28 cellular contexts compared by ENCODE assay signal in the genomic region with DNA sequence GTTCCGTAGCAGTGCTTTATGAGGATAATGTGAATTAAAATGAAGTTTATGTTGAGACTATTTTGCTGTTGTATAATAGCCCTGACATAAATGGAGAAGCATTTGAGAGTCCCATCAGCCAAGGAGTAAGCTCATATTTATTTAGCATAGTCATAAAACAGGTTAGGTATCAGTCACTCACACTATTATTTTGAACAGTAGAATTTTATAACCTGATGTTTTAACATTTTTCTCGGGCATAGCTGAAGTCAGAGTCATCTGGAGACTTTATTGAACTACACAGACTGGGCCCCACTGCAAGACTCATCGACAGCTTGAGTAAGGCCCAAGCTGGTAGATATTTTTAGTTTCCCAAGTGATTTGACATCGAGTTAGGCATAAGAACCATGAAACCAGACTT.
DNase-seq lines count a peak whose midpoint lies in the region; ATAC-seq, FAIRE-seq and TF ChIP-seq lines count a peak whose summit lies in the region.
"Had no signal": no experiment of that assay in that cellular context is flagged by ENCODE, and none has a peak within 500 bp of the region (broad histone marks: within the 10 kb centered on the region; RNA-seq: fewer than 3 reads in every experiment).

No MANE protein-coding gene starts in this region.

- H3K27ac Mint-ChIP-seq in HFFc6 = peak overlapping the region; percentile 83
- H3K27ac Mint-ChIP-seq in astrocyte (ENCODE audit: unreplicated experiment) = peak overlapping the region; percentile 90
- H3K27ac Mint-ChIP-seq: activated naive CD8-positive, alpha-beta T cell; CD4-positive, CD25-positive, alpha-beta regulatory T cell; IgD-negative memory B cell; naive thymus-derived CD8-positive, alpha-beta T cell; T-helper 1 cell treated with Interleukin-12 subunit alpha and Interleukin-12 subunit beta and Interleukin-4 antibody, amounts not matched to agents 30 μg/mL and 1 μg/mL, for 36 hours had no signal

- FAIRE-seq in astrocyte (lab: Jason Lieb, UNC) = peak; percentile 56
- FAIRE-seq: D721Med, endometrium had no signal

- H4K20me1 ChIP-seq in astrocyte (ENCODE audit: insufficient read depth, low read length) (no peaks in the 10 kb centered on the region), osteoblast (ENCODE audit: insufficient read depth, low read length) (no peaks in the 10 kb centered on the region)

- H3K27ac ChIP-seq in astrocyte (ENCODE audit: low read depth, low read length) = peak overlapping the region; percentile 29
- H3K27ac ChIP-seq in osteoblast (ENCODE audit: low read depth, low read length) = peak overlapping the region; percentile 27
- H3K27ac ChIP-seq: tibial nerve had no signal

- H3K36me3 Mint-ChIP-seq in HFFc6 (ENCODE audit: low read depth) (peaks cover 6% of the 10 kb centered on the region; the same call in 1 of the 2 replicates), astrocyte (ENCODE audit: low read depth, unreplicated experiment) (peaks cover 11% of the 10 kb centered on the region)
- H3K36me3 Mint-ChIP-seq: activated naive CD8-positive, alpha-beta T cell; CD4-positive, CD25-positive, alpha-beta regulatory T cell; IgD-negative memory B cell; naive thymus-derived CD8-positive, alpha-beta T cell had no signal

- H3K27me3 Mint-ChIP-seq in HFFc6 (ENCODE audit: insufficient read depth) = no peaks in the 10 kb centered on the region
- no peaks in the 10 kb centered on the region for H3K27me3 Mint-ChIP-seq in astrocyte (ENCODE audit: low read depth, unreplicated experiment)
- H3K27me3 Mint-ChIP-seq: activated naive CD8-positive, alpha-beta T cell; CD4-positive, CD25-positive, alpha-beta regulatory T cell; central memory CD8-positive, alpha-beta T cell; IgD-negative memory B cell had no signal

- no peaks in the 10 kb centered on the region for H3K9me3 Mint-ChIP-seq in HFFc6
- H3K9me3 Mint-ChIP-seq in astrocyte (ENCODE audit: unreplicated experiment) = peaks cover 5% of the 10 kb centered on the region

- H3K9ac ChIP-seq in astrocyte (ENCODE audit: low read length) = peak overlapping the region; percentile 2

- H3K27me3 ChIP-seq in astrocyte (ENCODE audit: insufficient read depth, low read length) (no peaks in the 10 kb centered on the region), osteoblast (ENCODE audit: insufficient read depth, low read length) (no peaks in the 10 kb centered on the region)
- H3K27me3 ChIP-seq: tibial nerve had no signal

- H3K79me2 ChIP-seq in astrocyte (ENCODE audit: insufficient read depth, low read length) (no peaks in the 10 kb centered on the region), osteoblast (ENCODE audit: insufficient read depth, low read length) (no peaks in the 10 kb centered on the region)

- no peak overlapping the region for H2AFZ ChIP-seq in astrocyte (ENCODE audit: low read depth, low read length)
- no peak overlapping the region for H2AFZ ChIP-seq in osteoblast (ENCODE audit: low read length)

- H3K4me1 Mint-ChIP-seq in HFFc6 (ENCODE audit: low read depth) = peaks cover 51% of the 10 kb centered on the region
- H3K4me1 Mint-ChIP-seq in astrocyte (ENCODE audit: low read depth, unreplicated experiment) = peaks cover 38% of the 10 kb centered on the region
- H3K4me1 Mint-ChIP-seq: central memory CD8-positive, alpha-beta T cell; IgD-negative memory B cell; naive thymus-derived CD8-positive, alpha-beta T cell had no signal

- H3K4me3 Mint-ChIP-seq in HFFc6 (peak overlapping the region; percentile 33), astrocyte (ENCODE audit: unreplicated experiment) (no peak overlapping the region)
- H3K4me3 Mint-ChIP-seq: activated naive CD8-positive, alpha-beta T cell; CD4-positive, CD25-positive, alpha-beta regulatory T cell; central memory CD8-positive, alpha-beta T cell; IgD-negative memory B cell; naive thymus-derived CD8-positive, alpha-beta T cell; T-helper 1 cell treated with Interleukin-12 subunit alpha and Interleukin-12 subunit beta and Interleukin-4 antibody, amounts not matched to agents 30 μg/mL and 1 μg/mL, for 36 hours had no signal

- no peak for ATAC-seq in HG03457 (IDR thresholded peaks at IDR 0.05; ENCODE audit: unreplicated experiment)
- ATAC-seq: naive thymus-derived CD8-positive, alpha-beta T cell had no signal

- DNase-seq in AG10803 (ENCODE audit: low read depth) (peak; percentile 78), HFFc6 (peak; percentile 67), astrocyte (ENCODE audit: low read depth) (peak; percentile 61), osteoblast (ENCODE audit: insufficient read length, low spot score, missing footprints) (no peak), cerebellar nuclear complex (lab: John Stamatoyannopoulos, UW) (no peak), NCI-H82 (lab: John Stamatoyannopoulos, UW) (no peak)
- DNase-seq: ACHN; activated CD8-positive, alpha-beta memory T cell treated with anti-CD3 and anti-CD28 coated beads for 24 hours; activated effector memory CD4-positive, alpha-beta T cell treated with Interleukin-2 at 50 U/mL for 16 hours; aorta; CD4-positive, CD25-positive, alpha-beta regulatory T cell; dermis blood vessel endothelial cell; GOT3; naive thymus-derived CD8-positive, alpha-beta T cell; NCI-H1105; NCI-H2029; NCI-H226; NCI-H774; occipital lobe; RPMI8226 had no signal

- H3K9me3 ChIP-seq in astrocyte (ENCODE audit: insufficient read depth, low read depth, low read length) (no peaks in the 10 kb centered on the region), osteoblast (ENCODE audit: low read depth, low read length) (no peaks in the 10 kb centered on the region)

- peak overlapping the region; percentile 18 for H3K4me2 ChIP-seq in astrocyte (ENCODE audit: low read length)
- H3K4me2 ChIP-seq in osteoblast (ENCODE audit: insufficient read depth, low read length) = no peak overlapping the region

- no peak for TF ChIP-seq CTCF in AG10803 (conservative IDR thresholded peaks at IDR 0.05; ENCODE audit: low read length)
- TF ChIP-seq CTCF in HFFc6 (IDR thresholded peaks at IDR 0.05) = no peak
- TF ChIP-seq CTCF in astrocyte (IDR thresholded peaks at IDR 0.05; ENCODE audit: insufficient read depth, low read depth, low read length) = no peak
- TF ChIP-seq CTCF in osteoblast (IDR thresholded peaks at IDR 0.05; ENCODE audit: extremely low read depth, low read depth, low read length) = no peak

- H3K4me3 ChIP-seq in AG10803 (ENCODE audit: low read length) (no peak overlapping the region), astrocyte (ENCODE audit: insufficient read depth, low read depth, low read length) (no peak overlapping the region), osteoblast (ENCODE audit: insufficient read depth, low read length) (no peak overlapping the region)
- H3K4me3 ChIP-seq: tibial nerve had no signal

- H3K4me1 ChIP-seq in astrocyte (ENCODE audit: insufficient read depth, low read length) (no peaks in the 10 kb centered on the region), osteoblast (ENCODE audit: insufficient read depth, low read length) (peaks cover 14% of the 10 kb centered on the region)
- H3K4me1 ChIP-seq: tibial nerve had no signal

- no peaks in the 10 kb centered on the region for H3K36me3 ChIP-seq in astrocyte (ENCODE audit: insufficient read depth, low read length)
- no peaks in the 10 kb centered on the region for H3K36me3 ChIP-seq in osteoblast (ENCODE audit: insufficient read depth, low read length)
- H3K36me3 ChIP-seq: tibial nerve had no signal

Comparison
In these comparisons a context has a peak if more than half of its experiments do, and no peak if none do; other contexts are left out.
1. DNase-seq: peak in AG10803 (single experiment), HFFc6 (single experiment) and astrocyte (single experiment); none in osteoblast (single experiment), cerebellar nuclear complex (0 of 2) and NCI-H82 (single experiment).